In the genomic region with DNA sequence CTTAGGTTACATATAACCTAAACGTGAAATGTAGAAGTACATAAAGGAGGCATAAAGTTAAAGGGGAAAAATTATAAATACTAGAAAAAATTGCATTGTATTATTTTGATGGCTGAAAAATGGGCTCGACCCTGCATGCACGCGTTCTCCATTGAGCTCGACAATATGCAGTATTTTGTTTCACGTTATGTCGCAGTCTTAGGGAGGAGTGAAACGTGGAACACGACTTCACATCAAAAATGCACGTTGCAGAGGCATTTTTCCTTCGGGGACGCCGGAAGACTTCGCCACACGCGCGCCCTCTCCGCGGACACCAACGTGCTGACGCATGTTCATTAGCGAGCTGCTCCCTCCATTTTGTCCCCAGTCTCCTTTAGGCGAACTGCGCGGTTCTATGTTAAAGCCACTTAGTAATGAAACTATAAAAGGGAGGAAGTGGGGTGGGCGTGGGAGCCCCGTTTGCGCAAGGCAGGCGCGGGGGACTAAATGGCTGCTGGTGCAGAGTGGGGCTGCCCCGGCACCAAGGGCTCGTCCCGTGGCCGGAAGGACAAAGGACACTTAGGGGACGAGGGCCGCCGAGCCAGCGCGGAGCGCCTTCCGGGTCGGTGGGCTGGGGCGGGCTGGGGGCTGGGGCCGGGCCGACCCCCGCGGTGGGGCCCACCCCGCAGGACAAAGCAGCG, we compare ENCODE assay signal across 8 cellular contexts. TPM values are rescaled to one million over a fixed set of nuclear protein-coding genes. Genes with fewer than 3 reads are reported as not detected.
DNase-seq lines count a peak whose midpoint lies in the region; ATAC-seq and TF ChIP-seq lines count a peak whose summit lies in the region.

No MANE protein-coding gene starts in this region.

- DNase-seq in CD14-positive monocyte (ENCODE audit: low spot score) (peak; percentile 93), GM19240 (ENCODE audit: insufficient read length, low spot score) (peak; percentile 41), NCI-H748 (lab: John Stamatoyannopoulos, UW; ENCODE audit: unreplicated experiment) (peak; percentile 95)
- DNase-seq in activated CD4-positive, alpha-beta T cell treated with anti-CD3 and anti-CD28 coated beads, Interleukin-2, amount 50 U/mL, for 4 hours: peak; percentile 83 to 86
- DNase-seq in stimulated activated CD8-positive, alpha-beta memory T cell treated with anti-CD3 and anti-CD28 coated beads, Interleukin-2, amount 100 ng/mL, for 48 hours (ENCODE audit: low read depth in 2 of 2): peak; percentile 84 to 85

- peak overlapping the region; percentile 91 to 93 for H3K4me3 Mint-ChIP-seq in CD14-positive monocyte

- no peaks in the 10 kb centered on the region for H3K9me3 Mint-ChIP-seq in CD14-positive monocyte

- 4% methylated on average over 31 to 46 of the region's 49 CpGs for WGBS in mesodermal cell (ENCODE audit: insufficient coverage in 2 of 2), 2 experiments

- H3K4me1 ChIP-seq in duodenal mucosa (ENCODE audit: control insufficient read depth in 1 of 2, insufficient read depth in 2 of 2, low read length in 2 of 2) (peaks cover 11 to 23% of the 10 kb centered on the region in 2 donors), mesodermal cell (ENCODE audit: control insufficient read depth, insufficient read depth, low read length, poor library complexity, severe bottlenecking) (peaks cover 8% of the 10 kb centered on the region)

- H3K27me3 ChIP-seq in duodenal mucosa (ENCODE audit: control insufficient read depth in 1 of 2, insufficient read depth in 2 of 2, low read length in 2 of 2): no peaks in the 10 kb centered on the region

- intact Hi-C loops in CD14-positive monocyte (cut with micrococcal nuclease): loop anchor here (1.0 to 10.0 kb wide), 5 partner anchors 28 to 180 kb away; a partner anchor contains a TSS

- H3K9ac ChIP-seq in duodenal mucosa (ENCODE audit: low read depth in 1 of 2, low read length in 2 of 2): peak overlapping the region; percentile 96 to 97

- H3K4me3 ChIP-seq in duodenal mucosa (ENCODE audit: low read depth in 1 of 2, low read length in 2 of 2): peak overlapping the region; percentile 84 to 90
- H3K4me3 ChIP-seq in mesodermal cell (ENCODE audit: extremely low read depth, insufficient read depth, low read length, poor library complexity, severe bottlenecking): peak overlapping the region; percentile 74

- H3K9me3 ChIP-seq in duodenal mucosa (ENCODE audit: control insufficient read depth in 1 of 2, low read length in 2 of 2): no peaks in the 10 kb centered on the region
- H3K9me3 ChIP-seq in mesodermal cell (ENCODE audit: control insufficient read depth, low read length): no peaks in the 10 kb centered on the region

- H3K36me3 ChIP-seq in duodenal mucosa (ENCODE audit: control insufficient read depth in 1 of 2, insufficient read depth in 2 of 2, low read length in 2 of 2) (peaks cover 3% of the 10 kb centered on the region in 2 donors), mesodermal cell (ENCODE audit: control insufficient read depth, insufficient read depth, low read length) (peaks cover 16% of the 10 kb centered on the region)

- H3K27ac Mint-ChIP-seq in CD14-positive monocyte: peak overlapping the region; percentile 97 to 100 (median 99)

- H3K27ac ChIP-seq in duodenal mucosa (ENCODE audit: low read depth, low read length): peak overlapping the region; percentile 100
- peak overlapping the region; percentile 100 for H3K27ac ChIP-seq in mesodermal cell (ENCODE audit: low read depth, low read length, severe bottlenecking)

- ATAC-seq in HG03442 (IDR thresholded peaks at IDR 0.05; ENCODE audit: unreplicated experiment): peak; percentile 57

- peaks cover 21 to 31% of the 10 kb centered on the region in 2 donors for H3K36me3 Mint-ChIP-seq in CD14-positive monocyte

- H3K4me1 Mint-ChIP-seq in CD14-positive monocyte: peaks cover 36% of the 10 kb centered on the region

- TF ChIP-seq CTCF in CD14-positive monocyte (IDR thresholded peaks at IDR 0.05): no peak

- H3K27me3 Mint-ChIP-seq in CD14-positive monocyte (ENCODE audit: low read depth in 3 of 3): no peaks in the 10 kb centered on the region

RNA-seq across cellular contexts. Expression of a gene that starts 0.7 kb away (rescaled TPM):
- polyA plus RNA-seq in CD14-positive monocyte: 10 to 100 TPM; 15.8 to 17.9 TPM
- 11.3 TPM for polyA plus RNA-seq in mesodermal cell (2013, experiment 1 of 2)
- polyA plus RNA-seq in mesodermal cell (2013, experiment 2 of 2): 18.2 TPM

RNA-seq across cellular contexts. Expression of a gene that starts 29.6 kb away (rescaled TPM):
- 100 to 1,000 TPM in 1 of 2 donors, 10 to 100 TPM in 1; 71.5 to 143 TPM for polyA plus RNA-seq in CD14-positive monocyte
- 230 TPM for polyA plus RNA-seq in mesodermal cell (2013, experiment 1 of 2)
- polyA plus RNA-seq in mesodermal cell (2013, experiment 2 of 2): 271 TPM

Comparison
In these comparisons a context has a peak if more than half of its experiments do, and no peak if none do; other contexts are left out.
1. Peak in every context shown above with its lines: DNase-seq, ATAC-seq, H3K4me3 ChIP-seq and H3K27ac ChIP-seq.
2. DNase-seq: peak in every context shown above with its lines; median percentile 95 in NCI-H748; 93 in CD14-positive monocyte; 84 in activated CD4-positive, alpha-beta T cell treated with anti-CD3 and anti-CD28 coated beads, Interleukin-2, amount 50 U/mL, for 4 hours; 84 in stimulated activated CD8-positive, alpha-beta memory T cell treated with anti-CD3 and anti-CD28 coated beads, Interleukin-2, amount 100 ng/mL, for 48 hours; 41 in GM19240.